In genomic region chr7:231030-231857, GRCh38 we compare ENCODE assay signal across 13 cellular contexts. TPM values are rescaled to one million over a fixed set of nuclear protein-coding genes. Genes with fewer than 3 reads are reported as not detected.
DNase-seq lines count a peak whose midpoint lies in the region; ATAC-seq and TF ChIP-seq lines count a peak whose summit lies in the region.
"Had no signal": no experiment of that assay in that cellular context is flagged by ENCODE, and none has a peak within 500 bp of the region (broad histone marks: within the 10 kb centered on the region; RNA-seq: fewer than 3 reads in every experiment).

No MANE protein-coding gene starts in this region.

- intact Hi-C loops in Panc1 (cut with micrococcal nuclease; ENCODE audit: unreplicated experiment) (no loop called here), sciatic nerve (cut with DNase I) (no loop called here)

- H3K4me1 ChIP-seq in Panc1 (ENCODE audit: control insufficient read depth, insufficient read depth, low read length) = peaks cover 54% of the 10 kb centered on the region

- BruUV-seq in Panc1 (replicated peaks; lab: Mats Ljungman, UMichigan) = no TSS peak

- TF ChIP-seq CTCF in GM06990 (IDR thresholded peaks at IDR 0.05; ENCODE audit: insufficient read depth, low read length, poor library complexity, severe bottlenecking) (peak; percentile 6), Panc1 (IDR thresholded peaks at IDR 0.05) (no peak; the same call in 1 of the 2 replicates), fibroblast of pulmonary artery (IDR thresholded peaks at IDR 0.05; ENCODE audit: low read length, missing control alignments) (peak; percentile 10)

- H3K27me3 ChIP-seq in GM06990 (replicated peaks; ENCODE audit: control insufficient read depth, insufficient read depth, low read length) (no peaks in the 10 kb centered on the region), Panc1 (ENCODE audit: control insufficient read depth, insufficient read depth, low read length) (no peaks in the 10 kb centered on the region)

- CTCF ChIA-PET in Panc1 (lab: Charles Lee) = no interaction called here

- 0 out of 2 replicates have a peak overlapping the region, but pooled peaks have one; percentile 36 for H3K27ac ChIP-seq in Panc1 (ENCODE audit: low read length)
- H3K27ac ChIP-seq: GM23248 had no signal

- DNase-seq in GM06990 (ENCODE audit: extremely low read depth, insufficient read length) = no peak
- DNase-seq in Panc1 (ENCODE audit: low read depth, low spot score) = no peak
- DNase-seq in fibroblast of pulmonary artery (ENCODE audit: low read depth) = no peak
- DNase-seq in retina = peak; percentile 29
- DNase-seq in CD1c-positive myeloid dendritic cell (ENCODE audit: extremely low spot score) = no peak
- DNase-seq in sciatic nerve (ENCODE audit: low spot score) = no peak
- no peak for DNase-seq in DMS79 treated with DMSO at 0.1 percent for 48 hours (lab: John Stamatoyannopoulos, UW)
- DNase-seq in globus pallidus (ENCODE audit: low spot score) = no peak
- DNase-seq: activated T-cell treated with anti-CD3 and anti-CD28 coated beads, Interleukin-2, amount 50 U/mL, for 72 hours; NCI-H69 had no signal

- in situ Hi-C loops in Panc1 (cut with HindIII; ENCODE audit: low pct_unique_long_range_greater_than_20kb, low sequenced_read_pairs) = no loop called here

- no peaks in the 10 kb centered on the region for H3K36me3 ChIP-seq in GM06990 (ENCODE audit: control insufficient read depth, insufficient read depth, low read length)
- H3K36me3 ChIP-seq in Panc1 (ENCODE audit: control insufficient read depth, insufficient read depth, low read length) = no peaks in the 10 kb centered on the region

- no peaks in the 10 kb centered on the region for H3K9me3 ChIP-seq in Panc1 (ENCODE audit: control insufficient read depth, insufficient read depth, low read depth, low read length)

- ATAC-seq in Panc1 (no peak), sciatic nerve (no peak)
- ATAC-seq: activated T-cell treated with anti-CD3 and anti-CD28 coated beads, Interleukin-2, amount 50 U/mL, for 72 hours had no signal

- H3K4me3 ChIP-seq in GM06990 (replicated peaks; ENCODE audit: low read depth, low read length) = no peak overlapping the region
- H3K4me3 ChIP-seq in Panc1 (ENCODE audit: low read depth in 2 of 2, low read length in 2 of 2) = no peak overlapping the region
- no peak overlapping the region for H3K4me3 ChIP-seq in fibroblast of pulmonary artery (replicated peaks; ENCODE audit: low read depth, low read length)
- H3K4me3 ChIP-seq: GM23248 had no signal

- POLR2A ChIA-PET in Panc1 (lab: Charles Lee) = no interaction called here

RNA-seq across cellular contexts. Expression of gene FAM20C, which starts 38.9 kb away (rescaled TPM):
- 62.4 TPM for total RNA-seq in Panc1 (2021; ENCODE audit: unreplicated experiment)
- 91.8 TPM for polyA plus RNA-seq in Panc1 (2012; ENCODE audit: insufficient read length)
- 57.0 TPM for total RNA-seq in sciatic nerve

RNA-seq across cellular contexts. Expression of gene FOXL3, which starts 58.7 kb away (rescaled TPM):
- not detected for total RNA-seq in Panc1 (2021; ENCODE audit: unreplicated experiment)
- not detected for polyA plus RNA-seq in Panc1 (2012; ENCODE audit: insufficient read length)
- not detected for total RNA-seq in sciatic nerve
- total RNA-seq: activated T-cell treated with anti-CD3 and anti-CD28 coated beads, Interleukin-2, amount 50 U/mL, for 72 hours; dermis microvascular lymphatic vessel endothelial cell; GM23248; renal cortical epithelial cell had no signal
- polyA plus RNA-seq: GM23248 had no signal
